ENCODE assay signal across 35 cellular contexts in the genomic region with DNA sequence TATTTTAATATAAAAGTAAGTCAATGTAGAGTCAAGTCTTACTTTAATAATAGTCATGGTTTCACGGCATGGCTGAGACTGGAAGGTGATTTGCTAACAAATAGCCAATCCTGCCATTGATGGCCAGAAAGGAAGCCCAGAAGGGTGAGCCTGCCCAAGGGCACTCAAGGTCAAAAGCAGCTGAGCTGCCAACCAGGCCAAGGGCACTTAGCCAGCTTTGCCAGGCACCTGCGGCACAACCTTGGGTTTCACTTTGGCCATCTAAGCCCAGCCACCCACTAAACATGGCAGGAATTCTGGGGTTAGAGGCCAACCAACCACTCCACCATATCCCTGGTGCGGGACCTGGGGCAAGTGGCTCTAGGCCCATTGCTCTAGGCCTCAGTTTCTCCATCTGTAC. TPM values are rescaled to one million over a fixed set of nuclear protein-coding genes. Genes with fewer than 3 reads are reported as not detected.
"Had no signal": no experiment of that assay in that cellular context is flagged by ENCODE, and none has a peak within 500 bp of the region (broad histone marks: within the 10 kb centered on the region; RNA-seq: fewer than 3 reads in every experiment).

No MANE protein-coding gene starts in this region.

- H3K9me3 ChIP-seq: ascending aorta had no signal

- H3K4me1 ChIP-seq: ascending aorta had no signal

- H3K9me3 Mint-ChIP-seq: activated CD4-positive, alpha-beta memory T cell treated with anti-CD3 and anti-CD28 coated beads, Interleukin-2, amount 10 ng/mL, durations not matched to agents 7 days and 5 days; activated naive CD4-positive, alpha-beta T cell treated with anti-CD3 and anti-CD28 coated beads, Interleukin-2, amount 50 U/mL, for 24 hours; activated naive CD8-positive, alpha-beta T cell treated with anti-CD3 and anti-CD28 coated beads, Interleukin-2, amount 10 ng/mL, durations not matched to agents 7 days and 5 days had no signal

- H3K27me3 ChIP-seq: ascending aorta had no signal

- H3K4me3 ChIP-seq: ascending aorta had no signal

- H3K4me1 Mint-ChIP-seq: activated naive CD4-positive, alpha-beta T cell treated with anti-CD3 and anti-CD28 coated beads, Interleukin-2, amount 50 U/mL, for 24 hours had no signal

- H3K27ac ChIP-seq: ascending aorta, VCaP had no signal

- H3K27ac Mint-ChIP-seq: activated CD4-positive, alpha-beta memory T cell treated with anti-CD3 and anti-CD28 coated beads, Interleukin-2, amount 10 ng/mL, durations not matched to agents 7 days and 5 days; activated CD8-positive, alpha-beta memory T cell treated with anti-CD3 and anti-CD28 coated beads, Interleukin-2, amount 10 ng/mL, durations not matched to agents 7 days and 5 days; activated naive CD4-positive, alpha-beta T cell treated with anti-CD3 and anti-CD28 coated beads, Interleukin-2, amount 50 U/mL, for 24 hours; activated naive CD8-positive, alpha-beta T cell treated with anti-CD3 and anti-CD28 coated beads, Interleukin-2, amount 10 ng/mL, durations not matched to agents 7 days and 5 days had no signal

- H3K36me3 ChIP-seq: ascending aorta had no signal

- ATAC-seq: activated CD8-positive, alpha-beta memory T cell treated with anti-CD3 and anti-CD28 coated beads, Interleukin-2, amount 10 ng/mL, durations not matched to agents 7 days and 5 days; Panc1 had no signal

- DNase-seq: activated CD4-positive, alpha-beta memory T cell treated with anti-CD3 and anti-CD28 coated beads, Interleukin-2, amount 10 ng/mL, durations not matched to agents 7 days and 5 days; activated CD4-positive, alpha-beta T cell treated with anti-CD3 and anti-CD28 coated beads for 1 hour; activated CD4-positive, alpha-beta T cell treated with anti-CD3 and anti-CD28 coated beads for 48 hours; activated CD4-positive, CD25-positive, alpha-beta regulatory T cell; activated CD8-positive, alpha-beta memory T cell treated with anti-CD3 and anti-CD28 coated beads for 24 hours; activated CD8-positive, alpha-beta memory T cell treated with anti-CD3 and anti-CD28 coated beads, Interleukin-2, amount 10 ng/mL, durations not matched to agents 7 days and 5 days; activated CD8-positive, alpha-beta memory T cell treated with anti-CD3 and anti-CD28 coated beads, Interleukin-2, amount 50 U/mL, for 48 hours; activated effector memory CD4-positive, alpha-beta T cell treated with Interleukin-2 at 50 U/mL for 16 hours; activated naive CD4-positive, alpha-beta T cell; activated naive CD8-positive, alpha-beta T cell treated with anti-CD3 and anti-CD28 coated beads, Interleukin-2, amount 10 ng/mL, durations not matched to agents 7 days and 5 days; activated T-cell treated with anti-CD3 and anti-CD28 coated beads, Interleukin-2, amount 50 U/mL, for 48 hours; amygdala; caudate nucleus; cerebellar nuclear complex; Kasumi-1; KG1; NCI-H1105; NCI-H1417 treated with DMSO at 0.1 percent for 48 hours; NCI-H187 treated with DMSO at 0.1 percent for 48 hours; NCI-H345; NCI-H510A treated with DMSO at 0.1 percent for 48 hours; NCI-H526 treated with DMSO at 0.1 percent for 48 hours; NCI-H774; Right ventricle myocardium superior; SW 1271; T-helper 1 cell; T-helper 2 cell; T-helper 9 cell had no signal

- H3K36me3 Mint-ChIP-seq: activated CD8-positive, alpha-beta memory T cell treated with anti-CD3 and anti-CD28 coated beads, Interleukin-2, amount 10 ng/mL, durations not matched to agents 7 days and 5 days; activated naive CD4-positive, alpha-beta T cell treated with anti-CD3 and anti-CD28 coated beads, Interleukin-2, amount 50 U/mL, for 24 hours; activated naive CD8-positive, alpha-beta T cell treated with anti-CD3 and anti-CD28 coated beads, Interleukin-2, amount 10 ng/mL, durations not matched to agents 7 days and 5 days had no signal

- FAIRE-seq: bronchial epithelial cell had no signal

- H3K4me3 Mint-ChIP-seq: activated CD4-positive, alpha-beta memory T cell treated with anti-CD3 and anti-CD28 coated beads, Interleukin-2, amount 10 ng/mL, durations not matched to agents 7 days and 5 days; activated CD8-positive, alpha-beta memory T cell treated with anti-CD3 and anti-CD28 coated beads, Interleukin-2, amount 10 ng/mL, durations not matched to agents 7 days and 5 days; activated naive CD4-positive, alpha-beta T cell treated with anti-CD3 and anti-CD28 coated beads, Interleukin-2, amount 50 U/mL, for 24 hours; activated naive CD8-positive, alpha-beta T cell treated with anti-CD3 and anti-CD28 coated beads, Interleukin-2, amount 10 ng/mL, durations not matched to agents 7 days and 5 days had no signal

RNA-seq across cellular contexts. Expression of gene LHFPL7, which starts 4.2 kb away (rescaled TPM):
- total RNA-seq: activated CD4-positive, alpha-beta memory T cell treated with anti-CD3 and anti-CD28 coated beads, Interleukin-2, amount 10 ng/mL, durations not matched to agents 7 days and 5 days; activated CD8-positive, alpha-beta memory T cell treated with anti-CD3 and anti-CD28 coated beads, Interleukin-2, amount 10 ng/mL, durations not matched to agents 7 days and 5 days; activated naive CD8-positive, alpha-beta T cell treated with anti-CD3 and anti-CD28 coated beads, Interleukin-2, amount 10 ng/mL, durations not matched to agents 7 days and 5 days; ascending aorta; bronchial epithelial cell; Right ventricle myocardium superior; RPMI7951 had no signal
- polyA plus RNA-seq: adipose tissue had no signal
